Comparison of ENCODE assay signal across 27 cellular contexts in the genomic region with DNA sequence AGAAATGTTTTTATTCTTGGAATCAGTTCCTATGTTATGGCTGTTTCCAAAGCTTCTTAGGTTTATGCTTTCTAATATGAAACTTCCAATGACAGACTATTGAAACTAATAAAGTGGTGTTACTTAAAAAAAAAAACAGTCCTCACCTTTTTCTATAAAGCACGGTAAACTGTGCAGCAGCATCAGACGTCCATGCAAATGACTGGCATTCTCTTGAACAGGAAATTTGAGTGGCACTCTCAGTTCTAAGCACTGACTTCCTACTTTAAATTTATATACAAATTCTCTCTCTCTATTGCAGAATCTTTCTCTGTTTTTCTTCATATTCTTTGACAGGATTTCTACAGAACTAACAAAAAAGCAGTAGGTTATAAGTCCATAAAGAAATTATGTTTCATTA.
"Had no signal": no experiment of that assay in that cellular context is flagged by ENCODE, and none has a peak within 500 bp of the region (broad histone marks: within the 10 kb centered on the region; RNA-seq: fewer than 3 reads in every experiment).

No MANE protein-coding gene starts in this region.

- H2AFZ ChIP-seq: neural progenitor cell, parathyroid adenoma had no signal

- H3K9ac ChIP-seq: neural progenitor cell, parathyroid adenoma had no signal

- H3K9me3 Mint-ChIP-seq: activated CD4-positive, alpha-beta memory T cell treated with anti-CD3 and anti-CD28 coated beads for 36 hours; activated CD4-positive, alpha-beta T cell treated with anti-CD3 and anti-CD28 coated beads, Interleukin-2, amount 10 ng/mL, durations not matched to agents 24 days and 14 days; activated T-helper 2 cell treated with anti-CD3 and anti-CD28 coated beads, Interferon-gamma antibody, Interleukin-2, Interleukin-4, amounts not matched to agents 10 μg/mL and 5 μg/mL and 100 μg/mL, durations not matched to agents 14 hours and 24 hours and 36 hours; natural killer cell; neural progenitor cell had no signal

- H3K36me3 Mint-ChIP-seq: activated naive CD8-positive, alpha-beta T cell; natural killer cell; neural progenitor cell had no signal

- H3K79me2 ChIP-seq: parathyroid adenoma had no signal

- H3K27ac ChIP-seq: body of pancreas, esophagus muscularis mucosa, foreskin keratinocyte, left lung, lower lobe of right lung, neural progenitor cell, parathyroid adenoma, psoas muscle, sigmoid colon, tibial nerve had no signal

- H3K4me3 Mint-ChIP-seq: activated CD4-positive, alpha-beta memory T cell treated with anti-CD3 and anti-CD28 coated beads for 36 hours; activated CD4-positive, alpha-beta T cell treated with anti-CD3 and anti-CD28 coated beads, Interleukin-2, amount 10 ng/mL, durations not matched to agents 24 days and 14 days; T-helper 17 cell had no signal

- H3K27ac Mint-ChIP-seq: activated CD4-positive, alpha-beta memory T cell treated with anti-CD3 and anti-CD28 coated beads for 36 hours; activated CD4-positive, alpha-beta T cell treated with anti-CD3 and anti-CD28 coated beads, Interleukin-2, amount 10 ng/mL, durations not matched to agents 24 days and 14 days; activated naive CD8-positive, alpha-beta T cell; activated T-helper 2 cell treated with anti-CD3 and anti-CD28 coated beads, Interferon-gamma antibody, Interleukin-2, Interleukin-4, amounts not matched to agents 10 μg/mL and 5 μg/mL and 100 μg/mL, durations not matched to agents 14 hours and 24 hours and 36 hours; neural progenitor cell had no signal

- H3K27me3 Mint-ChIP-seq: activated CD4-positive, alpha-beta memory T cell treated with anti-CD3 and anti-CD28 coated beads for 36 hours; activated CD4-positive, alpha-beta T cell treated with anti-CD3 and anti-CD28 coated beads, Interleukin-2, amount 10 ng/mL, durations not matched to agents 24 days and 14 days; activated naive CD8-positive, alpha-beta T cell; T-helper 17 cell had no signal

- H3K4me3 ChIP-seq: body of pancreas, esophagus muscularis mucosa, left lung, lower lobe of right lung, neural progenitor cell, psoas muscle, sigmoid colon, tibial nerve had no signal

- H3K27me3 ChIP-seq: body of pancreas, esophagus muscularis mucosa, foreskin keratinocyte, left lung, neural progenitor cell, sigmoid colon, tibial nerve had no signal

- DNase-seq: activated CD4-positive, alpha-beta memory T cell treated with anti-CD3 and anti-CD28 coated beads for 36 hours; activated CD4-positive, alpha-beta T cell treated with anti-CD3 and anti-CD28 coated beads, Interleukin-2, amount 10 ng/mL, durations not matched to agents 24 days and 14 days; activated CD4-positive, CD25-positive, alpha-beta regulatory T cell treated with anti-CD3 and anti-CD28 coated beads, Interleukin-2, amount 50 U/mL, for 72 hours; activated CD8-positive, alpha-beta memory T cell treated with anti-CD3 and anti-CD28 coated beads, Interleukin-2, amount 50 U/mL, for 4 hours; activated T-cell treated with anti-CD3 and anti-CD28 coated beads, Interleukin-2, amount 50 U/mL, for 1 hour; aorta; body of pancreas; dermis blood vessel endothelial cell; effector CD4-positive, alpha-beta T cell; foreskin keratinocyte; left lung; lower lobe of right lung; mesendoderm; natural killer cell; occipital lobe; psoas muscle; sigmoid colon; small intestine; stimulated activated naive CD4-positive, alpha-beta T cell treated with Interleukin-2 at 50 U/mL for 16 hours; T-helper 17 cell; T1000 had no signal

- H3K9me3 ChIP-seq: body of pancreas, esophagus muscularis mucosa, left lung, lower lobe of right lung, psoas muscle, sigmoid colon, tibial nerve had no signal

- H3K4me2 ChIP-seq: neural progenitor cell had no signal

- ATAC-seq: body of pancreas, foreskin keratinocyte, left lung, lower lobe of right lung, natural killer cell, psoas muscle, T-helper 17 cell had no signal
